Comparison of ENCODE assay signal across 13 cellular contexts in genomic region chr20:17747431-17747846, GRCh38. TPM values are rescaled to one million over a fixed set of nuclear protein-coding genes. Genes with fewer than 3 reads are reported as not detected.
A peak's percentile ranks its signal among the peaks of the same experiment; 100 is the strongest.
DNase-seq lines count a peak whose midpoint lies in the region; ATAC-seq, FAIRE-seq and TF ChIP-seq lines count a peak whose summit lies in the region.
"Had no signal": no experiment of that assay in that cellular context is flagged by ENCODE, and none has a peak within 500 bp of the region (broad histone marks: within the 10 kb centered on the region; RNA-seq: fewer than 3 reads in every experiment).

No MANE protein-coding gene starts in this region.

- H3K27ac ChIP-seq in Peyer's patch = no peak overlapping the region
- H3K27ac ChIP-seq: tibial artery had no signal

- H3K27me3 ChIP-seq in Peyer's patch = no peaks in the 10 kb centered on the region
- H3K27me3 ChIP-seq: tibial artery had no signal

- H3K36me3 ChIP-seq in Peyer's patch = no peaks in the 10 kb centered on the region
- H3K36me3 ChIP-seq: tibial artery had no signal

- no peak for ATAC-seq in GM18868 (IDR thresholded peaks at IDR 0.05; ENCODE audit: unreplicated experiment)

- TF ChIP-seq CTCF in epithelial cell of esophagus (IDR thresholded peaks at IDR 0.05; ENCODE audit: insufficient read depth, low read depth, low read length, missing control alignments) = no peak
- no peak for TF ChIP-seq CTCF in Peyer's patch (IDR thresholded peaks at IDR 0.05)

- FAIRE-seq in GM12892 (lab: Jason Lieb, UNC) = peak; percentile 67
- peak; percentile 44 for FAIRE-seq in RCC 7860 (lab: Jason Lieb, UNC)

- no peaks in the 10 kb centered on the region for H3K9me3 ChIP-seq in Peyer's patch
- H3K9me3 ChIP-seq: tibial artery had no signal

- no peak for TF ChIP-seq POLR2A in GM12892 (IDR thresholded peaks at IDR 0.05; ENCODE audit: low read depth, low read length)
- TF ChIP-seq POLR2A in erythroblast (IDR thresholded peaks at IDR 0.05; ENCODE audit: low read length) = no peak
- no peak for TF ChIP-seq POLR2A in Peyer's patch (IDR thresholded peaks at IDR 0.05)

- DNase-seq in GM12892 (ENCODE audit: insufficient read length) (no peak), RCC 7860 (ENCODE audit: low spot score) (peak; percentile 74), epithelial cell of esophagus (ENCODE audit: low read depth) (peak; percentile 85), retina (peak; percentile 6), erythroblast (lab: John Stamatoyannopoulos, UW) (no peak), Peyer's patch (no peak)
- no peak for DNase-seq in central memory CD4-positive, alpha-beta T cell
- DNase-seq: activated naive CD4-positive, alpha-beta T cell; NCI-H1417 treated with DMSO at 0.1 percent for 48 hours; stimulated activated CD4-positive, alpha-beta T cell treated with anti-CD3 and anti-CD28 coated beads, Interleukin-12 subunit alpha, Interleukin-12 subunit beta, amount 100 ng/mL, for 4 hours; tibial artery had no signal

- no peak overlapping the region for H3K4me3 ChIP-seq in epithelial cell of esophagus (ENCODE audit: low read length)
- no peak overlapping the region for H3K4me3 ChIP-seq in Peyer's patch
- H3K4me3 ChIP-seq: tibial artery had no signal

- H3K4me1 ChIP-seq in Peyer's patch = no peaks in the 10 kb centered on the region
- H3K4me1 ChIP-seq: tibial artery had no signal

RNA-seq across cellular contexts. Expression of gene BANF2, which starts 47.7 kb away (rescaled TPM):
- not detected for polyA plus RNA-seq in GM12892 (2012; ENCODE audit: missing spikeins)
- total RNA-seq in Peyer's patch = not detected
- total RNA-seq: T-helper 2 cell treated with Interferon-gamma antibody and Interleukin-4, amounts not matched to agents 100 ng/mL and 5 ng/mL, for 36 hours had no signal

Comparison
In these comparisons a context has a peak if more than half of its experiments do, and no peak if none do; other contexts are left out.
1. DNase-seq: peak in RCC 7860 (single experiment), epithelial cell of esophagus (single experiment) and retina (single experiment); none in GM12892 (single experiment), erythroblast (0 of 2), central memory CD4-positive, alpha-beta T cell (single experiment) and Peyer's patch (0 of 3).